ENCODE assay signal across 1 cellular context in the genomic region with DNA sequence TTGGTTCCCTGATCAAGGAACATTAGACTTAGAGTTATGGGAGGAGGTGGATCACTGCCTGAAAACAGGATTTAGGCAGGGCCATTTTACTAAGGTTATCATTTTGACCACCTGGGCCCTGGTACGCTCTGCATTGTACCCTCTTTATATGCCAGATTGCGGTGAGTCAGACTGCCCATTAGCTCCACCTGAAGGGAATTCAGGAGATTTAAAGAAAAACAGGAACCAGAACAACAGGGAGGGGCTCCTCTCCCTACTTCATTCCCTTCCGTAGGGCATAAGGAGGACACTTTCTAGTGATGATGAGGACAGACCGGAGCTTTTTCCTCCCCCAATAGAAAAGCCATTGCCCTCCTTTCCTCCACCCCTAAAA.
TF ChIP-seq lines count a peak whose summit lies in the region.

No MANE protein-coding gene starts in this region.

TF ChIP-seq in WTC11, 78 proteins besides CTCF, POLR2A, EP300 and RAD21 (continued from another document):
- TF ChIP-seq, protein P1, sequence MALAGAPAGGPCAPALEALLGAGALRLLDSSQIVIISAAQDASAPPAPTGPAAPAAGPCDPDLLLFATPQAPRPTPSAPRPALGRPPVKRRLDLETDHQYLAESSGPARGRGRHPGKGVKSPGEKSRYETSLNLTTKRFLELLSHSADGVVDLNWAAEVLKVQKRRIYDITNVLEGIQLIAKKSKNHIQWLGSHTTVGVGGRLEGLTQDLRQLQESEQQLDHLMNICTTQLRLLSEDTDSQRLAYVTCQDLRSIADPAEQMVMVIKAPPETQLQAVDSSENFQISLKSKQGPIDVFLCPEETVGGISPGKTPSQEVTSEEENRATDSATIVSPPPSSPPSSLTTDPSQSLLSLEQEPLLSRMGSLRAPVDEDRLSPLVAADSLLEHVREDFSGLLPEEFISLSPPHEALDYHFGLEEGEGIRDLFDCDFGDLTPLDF (CRISPR knock-in tag; IDR thresholded peaks at IDR 0.05), result no peak
- TF ChIP-seq PRRX2 (CRISPR knock-in tag; IDR thresholded peaks at IDR 0.05), result no peak
- TF ChIP-seq, protein P2, sequence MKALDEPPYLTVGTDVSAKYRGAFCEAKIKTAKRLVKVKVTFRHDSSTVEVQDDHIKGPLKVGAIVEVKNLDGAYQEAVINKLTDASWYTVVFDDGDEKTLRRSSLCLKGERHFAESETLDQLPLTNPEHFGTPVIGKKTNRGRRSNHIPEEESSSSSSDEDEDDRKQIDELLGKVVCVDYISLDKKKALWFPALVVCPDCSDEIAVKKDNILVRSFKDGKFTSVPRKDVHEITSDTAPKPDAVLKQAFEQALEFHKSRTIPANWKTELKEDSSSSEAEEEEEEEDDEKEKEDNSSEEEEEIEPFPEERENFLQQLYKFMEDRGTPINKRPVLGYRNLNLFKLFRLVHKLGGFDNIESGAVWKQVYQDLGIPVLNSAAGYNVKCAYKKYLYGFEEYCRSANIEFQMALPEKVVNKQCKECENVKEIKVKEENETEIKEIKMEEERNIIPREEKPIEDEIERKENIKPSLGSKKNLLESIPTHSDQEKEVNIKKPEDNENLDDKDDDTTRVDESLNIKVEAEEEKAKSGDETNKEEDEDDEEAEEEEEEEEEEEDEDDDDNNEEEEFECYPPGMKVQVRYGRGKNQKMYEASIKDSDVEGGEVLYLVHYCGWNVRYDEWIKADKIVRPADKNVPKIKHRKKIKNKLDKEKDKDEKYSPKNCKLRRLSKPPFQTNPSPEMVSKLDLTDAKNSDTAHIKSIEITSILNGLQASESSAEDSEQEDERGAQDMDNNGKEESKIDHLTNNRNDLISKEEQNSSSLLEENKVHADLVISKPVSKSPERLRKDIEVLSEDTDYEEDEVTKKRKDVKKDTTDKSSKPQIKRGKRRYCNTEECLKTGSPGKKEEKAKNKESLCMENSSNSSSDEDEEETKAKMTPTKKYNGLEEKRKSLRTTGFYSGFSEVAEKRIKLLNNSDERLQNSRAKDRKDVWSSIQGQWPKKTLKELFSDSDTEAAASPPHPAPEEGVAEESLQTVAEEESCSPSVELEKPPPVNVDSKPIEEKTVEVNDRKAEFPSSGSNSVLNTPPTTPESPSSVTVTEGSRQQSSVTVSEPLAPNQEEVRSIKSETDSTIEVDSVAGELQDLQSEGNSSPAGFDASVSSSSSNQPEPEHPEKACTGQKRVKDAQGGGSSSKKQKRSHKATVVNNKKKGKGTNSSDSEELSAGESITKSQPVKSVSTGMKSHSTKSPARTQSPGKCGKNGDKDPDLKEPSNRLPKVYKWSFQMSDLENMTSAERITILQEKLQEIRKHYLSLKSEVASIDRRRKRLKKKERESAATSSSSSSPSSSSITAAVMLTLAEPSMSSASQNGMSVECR (CRISPR knock-in tag; IDR thresholded peaks at IDR 0.05; ENCODE audit: borderline replicate concordance), result no peak
